In genomic region chr15:74322558-74323180, GRCh38 we compare ENCODE assay signal across 9 cellular contexts. TPM values are rescaled to one million over a fixed set of nuclear protein-coding genes. Genes with fewer than 3 reads are reported as not detected.
DNase-seq lines count a peak whose midpoint lies in the region; ATAC-seq and TF ChIP-seq lines count a peak whose summit lies in the region.
"Had no signal": no experiment of that assay in that cellular context is flagged by ENCODE, and none has a peak within 500 bp of the region (broad histone marks: within the 10 kb centered on the region; RNA-seq: fewer than 3 reads in every experiment).

No MANE protein-coding gene starts in this region.

- peaks cover 5% of the 10 kb centered on the region; the same call in 1 of the 2 replicates for H3K9me3 ChIP-seq in AG04450 (ENCODE audit: control insufficient read depth, insufficient read depth, low read length)

- peaks cover 11% of the 10 kb centered on the region for H3K27me3 ChIP-seq in AG04450 (ENCODE audit: control insufficient read depth, insufficient read depth, low read length)

- POLR2A ChIA-PET in AG04450 (lab: Yijun Ruan, JAX), result no interaction called here

- no peak overlapping the region for H3K4me3 ChIP-seq in AG04450 (ENCODE audit: low read depth, low read length)

- H3K27ac ChIP-seq in AG04450 (ENCODE audit: low read depth, low read length), result no peak overlapping the region

- CTCF ChIA-PET in AG04450 (lab: Charles Lee), result interaction anchor here (0.7 to 6.2 kb wide), 21 partner anchors 13 to 952 kb away, joined by 3 to 101 read pairs (median 5); no protein-coding TSS in a partner anchor

- no peak for ATAC-seq in GM21737 (IDR thresholded peaks at IDR 0.05; ENCODE audit: unreplicated experiment)

- TF ChIP-seq CTCF in AG04450 (IDR thresholded peaks at IDR 0.05; ENCODE audit: low read depth, low read length), result peak; percentile 93

- DNase-seq in AG04450 (ENCODE audit: low read depth, low spot score) (no peak), GM19240 (ENCODE audit: insufficient read length, low spot score) (peak; percentile 80), NCI-H446 treated with DMSO at 0.1 percent for 48 hours (lab: John Stamatoyannopoulos, UW) (peak; percentile 28), dermis microvascular lymphatic vessel endothelial cell (ENCODE audit: low read depth in 2 of 2) (peak; percentile 38 to 63), lung microvascular endothelial cell (ENCODE audit: low read depth in 2 of 2) (peak; percentile 65 to 79)
- peak; percentile 43 to 50 for DNase-seq in activated CD4-positive, alpha-beta T cell treated with anti-CD3 and anti-CD28 coated beads, Interleukin-2, amount 50 U/mL, for 4 hours
- peak; percentile 31 to 36 for DNase-seq in stimulated activated CD8-positive, alpha-beta memory T cell treated with anti-CD3 and anti-CD28 coated beads, Interleukin-2, amount 100 ng/mL, for 1 hour (ENCODE audit: low read depth in 2 of 2)

RNA-seq across cellular contexts. Expression of gene CYP11A1, which starts 44.8 kb away (rescaled TPM):
- 0.09 and 0.14 TPM in 2 replicates for polyA plus RNA-seq in AG04450 (2011; rRNA removed)
- 0.23 and 0.35 TPM in 2 replicates for polyA minus RNA-seq in AG04450 (2011; rRNA and poly(A)+ RNA removed)
- total RNA-seq in dermis microvascular lymphatic vessel endothelial cell (not detected in 2 replicates), lung microvascular endothelial cell (not detected in 2 replicates)
- total RNA-seq: pulmonary artery endothelial cell had no signal
